ENCODE assay signal across 1 cellular context in genomic region chr3:115783938-115784738, GRCh38.
TF ChIP-seq lines count a peak whose summit lies in the region.

No MANE protein-coding gene starts in this region.

TF ChIP-seq in HepG2, 621 proteins besides CTCF, POLR2A, EP300 and RAD21 (continued from another document and continues in another):
- TF ChIP-seq, protein P1, sequence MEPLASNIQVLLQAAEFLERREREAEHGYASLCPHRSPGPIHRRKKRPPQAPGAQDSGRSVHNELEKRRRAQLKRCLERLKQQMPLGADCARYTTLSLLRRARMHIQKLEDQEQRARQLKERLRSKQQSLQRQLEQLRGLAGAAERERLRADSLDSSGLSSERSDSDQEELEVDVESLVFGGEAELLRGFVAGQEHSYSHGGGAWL (CRISPR knock-in tag; IDR thresholded peaks at IDR 0.05), result peak; percentile 42
- no peak for TF ChIP-seq ONECUT2 (CRISPR knock-in tag; IDR thresholded peaks at IDR 0.05)
- TF ChIP-seq SIX1 (CRISPR knock-in tag; IDR thresholded peaks at IDR 0.05; ENCODE audit: borderline replicate concordance), result no peak
- peak; percentile 58 for TF ChIP-seq ZFX (CRISPR knock-in tag; IDR thresholded peaks at IDR 0.05; ENCODE audit: low read depth)
- TF ChIP-seq CC2D1A (CRISPR knock-in tag; IDR thresholded peaks at IDR 0.05), result no peak
- peak; percentile 62 for TF ChIP-seq PHF21A (CRISPR knock-in tag; IDR thresholded peaks at IDR 0.05)
- TF ChIP-seq ZNF484 (CRISPR knock-in tag; IDR thresholded peaks at IDR 0.05; ENCODE audit: borderline replicate concordance, low read depth), result no peak
- no peak for TF ChIP-seq ZNF577 (CRISPR knock-in tag; IDR thresholded peaks at IDR 0.05; ENCODE audit: borderline replicate concordance, low read depth)
- no peak for TF ChIP-seq SSRP1 (CRISPR knock-in tag; IDR thresholded peaks at IDR 0.05)
- no peak for TF ChIP-seq DZIP1 (CRISPR knock-in tag; IDR thresholded peaks at IDR 0.05)
- peak; percentile 62; the same call in 1 of the 2 replicates for TF ChIP-seq ZNF343 (CRISPR knock-in tag; IDR thresholded peaks at IDR 0.05)
- no peak for TF ChIP-seq ZNF205 (CRISPR knock-in tag; IDR thresholded peaks at IDR 0.05)
- TF ChIP-seq ZNF44 (CRISPR knock-in tag; IDR thresholded peaks at IDR 0.05), result no peak
- TF ChIP-seq ARID3A (IDR thresholded peaks at IDR 0.05; ENCODE audit: low read depth, low read length), result no peak; the same call in 1 of the 2 replicates
- no peak for TF ChIP-seq TBX3 (IDR thresholded peaks at IDR 0.05; ENCODE audit: borderline replicate concordance)
- TF ChIP-seq, protein P2, sequence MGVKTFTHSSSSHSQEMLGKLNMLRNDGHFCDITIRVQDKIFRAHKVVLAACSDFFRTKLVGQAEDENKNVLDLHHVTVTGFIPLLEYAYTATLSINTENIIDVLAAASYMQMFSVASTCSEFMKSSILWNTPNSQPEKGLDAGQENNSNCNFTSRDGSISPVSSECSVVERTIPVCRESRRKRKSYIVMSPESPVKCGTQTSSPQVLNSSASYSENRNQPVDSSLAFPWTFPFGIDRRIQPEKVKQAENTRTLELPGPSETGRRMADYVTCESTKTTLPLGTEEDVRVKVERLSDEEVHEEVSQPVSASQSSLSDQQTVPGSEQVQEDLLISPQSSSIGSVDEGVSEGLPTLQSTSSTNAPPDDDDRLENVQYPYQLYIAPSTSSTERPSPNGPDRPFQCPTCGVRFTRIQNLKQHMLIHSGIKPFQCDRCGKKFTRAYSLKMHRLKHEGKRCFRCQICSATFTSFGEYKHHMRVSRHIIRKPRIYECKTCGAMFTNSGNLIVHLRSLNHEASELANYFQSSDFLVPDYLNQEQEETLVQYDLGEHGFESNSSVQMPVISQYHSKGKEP (CRISPR knock-in tag; IDR thresholded peaks at IDR 0.05), result no peak
- TF ChIP-seq KAT7 (CRISPR knock-in tag; IDR thresholded peaks at IDR 0.05; ENCODE audit: borderline replicate concordance), result peak; percentile 81; the same call in 1 of the 2 replicates
- TF ChIP-seq, protein P3, sequence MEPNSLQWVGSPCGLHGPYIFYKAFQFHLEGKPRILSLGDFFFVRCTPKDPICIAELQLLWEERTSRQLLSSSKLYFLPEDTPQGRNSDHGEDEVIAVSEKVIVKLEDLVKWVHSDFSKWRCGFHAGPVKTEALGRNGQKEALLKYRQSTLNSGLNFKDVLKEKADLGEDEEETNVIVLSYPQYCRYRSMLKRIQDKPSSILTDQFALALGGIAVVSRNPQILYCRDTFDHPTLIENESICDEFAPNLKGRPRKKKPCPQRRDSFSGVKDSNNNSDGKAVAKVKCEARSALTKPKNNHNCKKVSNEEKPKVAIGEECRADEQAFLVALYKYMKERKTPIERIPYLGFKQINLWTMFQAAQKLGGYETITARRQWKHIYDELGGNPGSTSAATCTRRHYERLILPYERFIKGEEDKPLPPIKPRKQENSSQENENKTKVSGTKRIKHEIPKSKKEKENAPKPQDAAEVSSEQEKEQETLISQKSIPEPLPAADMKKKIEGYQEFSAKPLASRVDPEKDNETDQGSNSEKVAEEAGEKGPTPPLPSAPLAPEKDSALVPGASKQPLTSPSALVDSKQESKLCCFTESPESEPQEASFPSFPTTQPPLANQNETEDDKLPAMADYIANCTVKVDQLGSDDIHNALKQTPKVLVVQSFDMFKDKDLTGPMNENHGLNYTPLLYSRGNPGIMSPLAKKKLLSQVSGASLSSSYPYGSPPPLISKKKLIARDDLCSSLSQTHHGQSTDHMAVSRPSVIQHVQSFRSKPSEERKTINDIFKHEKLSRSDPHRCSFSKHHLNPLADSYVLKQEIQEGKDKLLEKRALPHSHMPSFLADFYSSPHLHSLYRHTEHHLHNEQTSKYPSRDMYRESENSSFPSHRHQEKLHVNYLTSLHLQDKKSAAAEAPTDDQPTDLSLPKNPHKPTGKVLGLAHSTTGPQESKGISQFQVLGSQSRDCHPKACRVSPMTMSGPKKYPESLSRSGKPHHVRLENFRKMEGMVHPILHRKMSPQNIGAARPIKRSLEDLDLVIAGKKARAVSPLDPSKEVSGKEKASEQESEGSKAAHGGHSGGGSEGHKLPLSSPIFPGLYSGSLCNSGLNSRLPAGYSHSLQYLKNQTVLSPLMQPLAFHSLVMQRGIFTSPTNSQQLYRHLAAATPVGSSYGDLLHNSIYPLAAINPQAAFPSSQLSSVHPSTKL (CRISPR knock-in tag; IDR thresholded peaks at IDR 0.05), result peak; percentile 57
- TF ChIP-seq MEIS2 (CRISPR knock-in tag; IDR thresholded peaks at IDR 0.05), result peak; percentile 77; the same call in 1 of the 2 replicates
- TF ChIP-seq ZNF296 (CRISPR knock-in tag; conservative IDR thresholded peaks at IDR 0.05), result no peak
- TF ChIP-seq, protein P4, sequence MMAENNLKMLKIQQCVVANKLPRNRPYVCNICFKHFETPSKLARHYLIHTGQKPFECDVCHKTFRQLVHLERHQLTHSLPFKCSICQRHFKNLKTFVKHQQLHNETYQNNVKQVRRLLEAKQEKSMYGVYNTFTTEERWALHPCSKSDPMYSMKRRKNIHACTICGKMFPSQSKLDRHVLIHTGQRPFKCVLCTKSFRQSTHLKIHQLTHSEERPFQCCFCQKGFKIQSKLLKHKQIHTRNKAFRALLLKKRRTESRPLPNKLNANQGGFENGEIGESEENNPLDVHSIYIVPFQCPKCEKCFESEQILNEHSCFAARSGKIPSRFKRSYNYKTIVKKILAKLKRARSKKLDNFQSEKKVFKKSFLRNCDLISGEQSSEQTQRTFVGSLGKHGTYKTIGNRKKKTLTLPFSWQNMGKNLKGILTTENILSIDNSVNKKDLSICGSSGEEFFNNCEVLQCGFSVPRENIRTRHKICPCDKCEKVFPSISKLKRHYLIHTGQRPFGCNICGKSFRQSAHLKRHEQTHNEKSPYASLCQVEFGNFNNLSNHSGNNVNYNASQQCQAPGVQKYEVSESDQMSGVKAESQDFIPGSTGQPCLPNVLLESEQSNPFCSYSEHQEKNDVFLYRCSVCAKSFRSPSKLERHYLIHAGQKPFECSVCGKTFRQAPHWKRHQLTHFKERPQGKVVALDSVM (CRISPR knock-in tag; IDR thresholded peaks at IDR 0.05), result no peak
- no peak for TF ChIP-seq HOXA7 (CRISPR knock-in tag; IDR thresholded peaks at IDR 0.05)
- no peak for TF ChIP-seq ZNF713 (CRISPR knock-in tag; IDR thresholded peaks at IDR 0.05)
- TF ChIP-seq ATF5 (CRISPR knock-in tag; IDR thresholded peaks at IDR 0.05; ENCODE audit: low read depth), result no peak
- TF ChIP-seq ZNF329 (CRISPR knock-in tag; IDR thresholded peaks at IDR 0.05; ENCODE audit: low read depth), result no peak
- TF ChIP-seq ZNF430 (CRISPR knock-in tag; IDR thresholded peaks at IDR 0.05), result peak; percentile 90
- no peak for TF ChIP-seq SMARCC2 (IDR thresholded peaks at IDR 0.05)
- no peak; the same call in 1 of the 2 replicates for TF ChIP-seq JUN (CRISPR knock-in tag; IDR thresholded peaks at IDR 0.05)
- no peak for TF ChIP-seq ZNF335 (CRISPR knock-in tag; IDR thresholded peaks at IDR 0.05)
- no peak for TF ChIP-seq HNF4A (CRISPR knock-in tag; IDR thresholded peaks at IDR 0.05)
- TF ChIP-seq HIVEP1 (CRISPR knock-in tag; IDR thresholded peaks at IDR 0.05), result no peak
- TF ChIP-seq ZNF318 (CRISPR knock-in tag; IDR thresholded peaks at IDR 0.05), result no peak
- no peak for TF ChIP-seq TERF1 (CRISPR knock-in tag; IDR thresholded peaks at IDR 0.05)
- TF ChIP-seq HOXD1 (CRISPR knock-in tag; IDR thresholded peaks at IDR 0.05), result peak; percentile 65; the same call in 1 of the 2 replicates
